8 cellular contexts compared by ENCODE assay signal in genomic region chr3:197847866-197848401, GRCh38. TPM values are rescaled to one million over a fixed set of nuclear protein-coding genes. Genes with fewer than 3 reads are reported as not detected.
A peak's percentile ranks its signal among the peaks of the same experiment; 100 is the strongest.
DNase-seq lines count a peak whose midpoint lies in the region; ATAC-seq and TF ChIP-seq lines count a peak whose summit lies in the region.

No MANE protein-coding gene starts in this region.

- H3K4me3 Mint-ChIP-seq in activated T-cell treated with anti-CD3 and anti-CD28 coated beads, Interleukin-2, amount 50 U/mL, for 72 hours: peak overlapping the region; percentile 68 to 84

- H3K27me3 Mint-ChIP-seq in activated T-cell treated with anti-CD3 and anti-CD28 coated beads, Interleukin-2, amount 50 U/mL, for 72 hours (ENCODE audit: low read depth): no peaks in the 10 kb centered on the region

- TF ChIP-seq CTCF in lower leg skin (IDR thresholded peaks at IDR 0.05): no peak

- H3K4me1 Mint-ChIP-seq in activated T-cell treated with anti-CD3 and anti-CD28 coated beads, Interleukin-2, amount 50 U/mL, for 72 hours (ENCODE audit: low read depth): peaks cover 24% of the 10 kb centered on the region

- no peak for TF ChIP-seq POLR2A in lower leg skin (IDR thresholded peaks at IDR 0.05)

- peak; percentile 71 for ATAC-seq in GM21367 (IDR thresholded peaks at IDR 0.05; ENCODE audit: unreplicated experiment)
- peak; percentile 86 to 89 for ATAC-seq in activated T-cell treated with anti-CD3 and anti-CD28 coated beads, Interleukin-2, amount 50 U/mL, for 72 hours (replicated peaks in 1 of 2)

- H3K27ac Mint-ChIP-seq in activated T-cell treated with anti-CD3 and anti-CD28 coated beads, Interleukin-2, amount 50 U/mL, for 72 hours: peak overlapping the region; percentile 86

- no peaks in the 10 kb centered on the region for H3K9me3 Mint-ChIP-seq in activated T-cell treated with anti-CD3 and anti-CD28 coated beads, Interleukin-2, amount 50 U/mL, for 72 hours

- H3K36me3 Mint-ChIP-seq in activated T-cell treated with anti-CD3 and anti-CD28 coated beads, Interleukin-2, amount 50 U/mL, for 72 hours (ENCODE audit: insufficient read depth in 2 of 2): peaks cover 18 to 26% of the 10 kb centered on the region in 2 donors

- DNase-seq in GDM1 (lab: John Stamatoyannopoulos, UW) (peak; percentile 12), medulla oblongata (ENCODE audit: extremely low spot score) (peak; percentile 53), RPMI8226 (no peak), middle frontal gyrus (ENCODE audit: extremely low spot score, low spot score) (no peak), lower leg skin (ENCODE audit: low spot score in 2 of 2) (no peak)
- DNase-seq in Jurkat, Clone E6-1 (ENCODE audit: low read depth, low spot score): peak; percentile 68
- DNase-seq in activated T-cell treated with anti-CD3 and anti-CD28 coated beads, Interleukin-2, amount 50 U/mL, for 72 hours: peak; percentile 23 to 27

- WGBS in lower leg skin, 2 donors: 43 to 46% methylated on average over 8 of the region's 8 CpGs

- peak overlapping the region; percentile 26 for H3K4me3 ChIP-seq in Jurkat, Clone E6-1 (ENCODE audit: low read length)
- H3K4me3 ChIP-seq in lower leg skin (ENCODE audit: low read depth, poor library complexity, severe bottlenecking): no peak overlapping the region

- intact Hi-C loops in lower leg skin (cut with DNase I; ENCODE audit: low total_unique reads): no loop called here

RNA-seq across cellular contexts. Expression of gene LRCH3, which starts 56.9 kb away (rescaled TPM):
- polyA plus RNA-seq in Jurkat, Clone E6-1 (2012; ENCODE audit: insufficient read depth, insufficient read length): 20.6 TPM
- 10 to 100 TPM; 67.2 to 68.1 TPM for total RNA-seq in activated T-cell treated with anti-CD3 and anti-CD28 coated beads, Interleukin-2, amount 50 U/mL, for 72 hours
- total RNA-seq in lower leg skin: 10 to 100 TPM; 22.5 to 34.3 (median 27.7) TPM

Comparison
In these comparisons a context has a peak if more than half of its experiments do, and no peak if none do; other contexts are left out.
1. DNase-seq: peak in GDM1 (single experiment), Jurkat, Clone E6-1 (single experiment), activated T-cell treated with anti-CD3 and anti-CD28 coated beads, Interleukin-2, amount 50 U/mL, for 72 hours (2 of 2) and medulla oblongata (single experiment); none in RPMI8226 (single experiment), middle frontal gyrus (single experiment) and lower leg skin (0 of 2).